In the genomic region with DNA sequence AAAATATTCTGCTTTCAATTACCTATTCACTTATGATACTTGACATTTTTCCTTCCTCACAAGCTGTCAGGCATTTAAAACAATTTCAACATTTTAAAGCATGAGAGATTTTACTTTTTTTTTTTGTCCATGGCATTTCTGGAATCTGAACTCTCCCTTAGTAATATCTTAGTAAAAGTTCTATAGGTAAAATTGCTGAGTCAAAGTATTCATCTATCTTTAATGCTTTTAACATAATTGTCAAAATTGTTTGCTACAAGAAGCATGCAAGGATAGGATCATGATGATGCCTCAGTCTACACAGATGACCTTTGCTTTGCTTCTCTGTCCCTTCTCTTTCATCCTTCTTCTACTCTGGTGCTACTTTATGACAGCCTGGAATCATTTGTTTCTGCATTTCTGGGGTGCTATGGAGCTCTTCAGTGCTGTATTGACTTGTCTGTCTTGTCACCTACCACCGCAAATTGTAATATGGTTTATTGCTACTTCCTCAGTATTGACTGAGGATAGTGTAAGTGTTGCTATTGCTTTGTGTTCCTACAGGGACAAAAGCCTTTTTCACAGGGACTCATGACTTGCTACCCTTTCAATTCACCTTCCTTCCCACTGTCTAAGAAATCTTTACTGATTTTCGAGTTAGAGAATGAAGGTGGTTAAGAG, we compare ENCODE assay signal across 19 cellular contexts.
DNase-seq lines count a peak whose midpoint lies in the region; ATAC-seq, FAIRE-seq and TF ChIP-seq lines count a peak whose summit lies in the region.
"Had no signal": no experiment of that assay in that cellular context is flagged by ENCODE, and none has a peak within 500 bp of the region (broad histone marks: within the 10 kb centered on the region; RNA-seq: fewer than 3 reads in every experiment).

No MANE protein-coding gene starts in this region.

- no peak overlapping the region for H2BK5ac ChIP-seq in H1 (ENCODE audit: low read depth, low read length)

- TF ChIP-seq CTCF in KMS-11 (conservative IDR thresholded peaks at IDR 0.05; ENCODE audit: low read depth, low read length) (no peak), H1 (IDR thresholded peaks at IDR 0.05; ENCODE audit: control extremely low read depth in 1 of 3, insufficient read depth in 1 of 3, low read depth in 1 of 3, low read length in 3 of 3) (no peak)

- H3K4ac ChIP-seq in H1 (replicated peaks; ENCODE audit: insufficient read length, low read depth, low read length), result no peak overlapping the region

- POLR2A ChIA-PET in H1 (lab: Charles Lee; ENCODE audit: partially characterized antibody), result no interaction called here

- no peak overlapping the region for H2BK12ac ChIP-seq in H1 (ENCODE audit: low read depth, low read length)

- H3K79me2 ChIP-seq in KMS-11 (ENCODE audit: insufficient read depth, low read depth) (no peaks in the 10 kb centered on the region), H1 (ENCODE audit: control insufficient read depth in 1 of 2, insufficient read depth in 2 of 2, low read length in 2 of 2) (no peaks in the 10 kb centered on the region)

- H3K9ac ChIP-seq in BLaER1 treated with 17β-estradiol and CSF1 and Interleukin-3, amounts not matched to agents 10 nM and 100 nM, result no peak overlapping the region
- H3K9ac ChIP-seq in KMS-11 (no peak overlapping the region; the same call in 1 of the 2 replicates), H1 (replicated peaks in 1 of 4; ENCODE audit: extremely low read depth in 1 of 4, low read depth in 3 of 4, low read length in 3 of 4) (no peak overlapping the region)

- ATAC-seq in GM18511 (IDR thresholded peaks at IDR 0.05; ENCODE audit: unreplicated experiment), result peak; percentile 14
- ATAC-seq in GM19452 (IDR thresholded peaks at IDR 0.05; ENCODE audit: unreplicated experiment), result no peak
- no peak for ATAC-seq in GM21515 (IDR thresholded peaks at IDR 0.05; ENCODE audit: unreplicated experiment)
- ATAC-seq: WTC11 had no signal

- H3K4me2 ChIP-seq in BLaER1 treated with 17β-estradiol and CSF1 and Interleukin-3, amounts not matched to agents 10 nM and 100 nM, result peak overlapping the region; percentile 4 to 80 (median 62); a peak in 18 of 22 replicates
- H3K4me2 ChIP-seq in KMS-11, result peak overlapping the region; percentile 55
- no peak overlapping the region for H3K4me2 ChIP-seq in H1 (ENCODE audit: insufficient read depth in 1 of 2, low read depth in 2 of 2, low read length in 2 of 2)

- no peak overlapping the region for H4K8ac ChIP-seq in H1 (ENCODE audit: extremely low read depth, insufficient read depth, low read length)

- TF ChIP-seq EP300 in H1 (IDR thresholded peaks at IDR 0.05; ENCODE audit: borderline replicate concordance in 1 of 2, low read depth in 2 of 2, low read length in 2 of 2), result no peak

- DNase-seq in H1 (ENCODE audit: low read depth in 1 of 2, low spot score in 2 of 2), result no peak
- DNase-seq in NCI-H1930 (lab: John Stamatoyannopoulos, UW), result no peak
- no peak for DNase-seq in T1000 (lab: John Stamatoyannopoulos, UW)
- DNase-seq: cerebellar nuclear complex, GF-D8, islet precursor cell, KBM-7, NCI-H1105, NCI-H524 treated with DMSO at 0.1 percent for 48 hours, SHP77 treated with DMSO at 0.1 percent for 48 hours, testis had no signal

- no peaks in the 10 kb centered on the region for H3K36me3 ChIP-seq in BLaER1 treated with 17β-estradiol and CSF1 and Interleukin-3, amounts not matched to agents 10 nM and 100 nM
- H3K36me3 ChIP-seq in KMS-11 (ENCODE audit: insufficient read depth) (no peaks in the 10 kb centered on the region), H1 (ENCODE audit: control insufficient read depth in 2 of 4, insufficient read depth in 4 of 4, low read length in 3 of 4) (no peaks in the 10 kb centered on the region)

- no peak overlapping the region for H2BK120ac ChIP-seq in H1 (replicated peaks; ENCODE audit: low read depth, low read length)

- H3K4me1 ChIP-seq in BLaER1 treated with 17β-estradiol and CSF1 and Interleukin-3, amounts not matched to agents 10 nM and 100 nM, result peaks cover 14 to 23% (median 20%) of the 10 kb centered on the region in 10 experiments; a peak in 19 of 20 replicates
- H3K4me1 ChIP-seq in KMS-11 (ENCODE audit: low read depth, poor library complexity, severe bottlenecking) (peaks cover 12% of the 10 kb centered on the region), H1 (replicated peaks in 1 of 4; ENCODE audit: control insufficient read depth in 3 of 4, insufficient read depth in 4 of 4, low read length in 3 of 4) (no peaks in the 10 kb centered on the region)
- H3K4me1 ChIP-seq: testis had no signal

- no peak for FAIRE-seq in H1 (lab: Jason Lieb, UNC)
- FAIRE-seq: H54 had no signal

- H3K18ac ChIP-seq in H1 (ENCODE audit: extremely low read depth, low read length), result no peak overlapping the region

- no peak overlapping the region for H4K5ac ChIP-seq in H1 (ENCODE audit: insufficient read length, low read depth, low read length)

- no peak overlapping the region for H3K23ac ChIP-seq in H1 (ENCODE audit: insufficient read length)

- TF ChIP-seq RAD21 in H1 (IDR thresholded peaks at IDR 0.05 in 1 of 2, conservative IDR thresholded peaks at IDR 0.05 in 1 of 2; ENCODE audit: low read depth in 2 of 2, low read length in 2 of 2), result no peak

- CTCF ChIA-PET in H1 (lab: Charles Lee; ENCODE audit: partially characterized antibody), result interaction anchor here (0.7 to 1.2 kb wide), 2 partner anchors 16 to 648 kb away, joined by 3 read pairs; no protein-coding TSS in a partner anchor

- no peak overlapping the region for H3K14ac ChIP-seq in H1 (ENCODE audit: insufficient read length)

- 0 out of 22 replicates have a peak overlapping the region, but pooled peaks of 1 of the 11 experiments have one; percentile 17 for H3K27ac ChIP-seq in BLaER1 treated with 17β-estradiol and CSF1 and Interleukin-3, amounts not matched to agents 10 nM and 100 nM
- H3K27ac ChIP-seq in KMS-11, result no peak overlapping the region
- H3K27ac ChIP-seq in H1 (ENCODE audit: low read depth, low read length), result no peak overlapping the region
- H3K27ac ChIP-seq: HL-60, testis had no signal

- H2AFZ ChIP-seq in KMS-11 (ENCODE audit: low read depth), result peak overlapping the region; percentile 36
- H2AFZ ChIP-seq in H1 (ENCODE audit: low read length), result peak overlapping the region; percentile 77; the same call in 1 of the 2 replicates

- no peak overlapping the region for H4K91ac ChIP-seq in H1 (replicated peaks; ENCODE audit: insufficient read length, low read length)

- no peak overlapping the region for H2BK20ac ChIP-seq in H1 (ENCODE audit: low read length)

- H3K56ac ChIP-seq in H1 (replicated peaks; ENCODE audit: insufficient read length, low read depth, low read length), result no peak overlapping the region

- H3K4me3 ChIP-seq in BLaER1 treated with 17β-estradiol and CSF1 and Interleukin-3, amounts not matched to agents 10 nM and 100 nM, result no peak overlapping the region
- no peak overlapping the region for H3K4me3 ChIP-seq in KMS-11 (IDR thresholded peaks at IDR 0.05; ENCODE audit: insufficient read depth, low read depth, low read length)
- no peak overlapping the region for H3K4me3 ChIP-seq in H1 (ENCODE audit: extremely low read depth in 1 of 4, insufficient read depth in 2 of 4, low read depth in 3 of 4, low read length in 4 of 4)
- H3K4me3 ChIP-seq: testis had no signal

- H2AK5ac ChIP-seq in H1 (ENCODE audit: low read depth, low read length), result no peak overlapping the region

- 93% methylated on average over 2 of the region's 2 CpGs; no CpG with 5 or more reads in 1 of the 2 experiments for WGBS in H1 (ENCODE audit: extremely low coverage in 1 of 2, insufficient coverage in 1 of 2, insufficient read length in 1 of 2, insufficient replicate concordance in 2 of 2, low coverage in 1 of 2, low lambda C conversion rate in 2 of 2, missing lambda C conversion rate in 1 of 2), 2 experiments

- TF ChIP-seq POLR2A in H1 (IDR thresholded peaks at IDR 0.05; ENCODE audit: control extremely low read depth in 1 of 2, low read depth in 2 of 2, low read length in 2 of 2), result no peak

- no peaks in the 10 kb centered on the region for H3K79me1 ChIP-seq in H1 (ENCODE audit: low read depth, low read length)

- H3K9me3 ChIP-seq in BLaER1 treated with 17β-estradiol and CSF1 and Interleukin-3, amounts not matched to agents 10 nM and 100 nM (replicated peaks in 1 of 11), result no peaks in the 10 kb centered on the region; a peak in 1 of 22 replicates
- H3K9me3 ChIP-seq in H1 (ENCODE audit: insufficient read depth in 2 of 2, low read depth in 1 of 2, low read length in 1 of 2), result no peaks in the 10 kb centered on the region; a peak in 1 of 4 replicates
- H3K9me3 ChIP-seq: testis had no signal

- H3K23me2 ChIP-seq in H1 (ENCODE audit: low read depth, low read length), result no peaks in the 10 kb centered on the region; the same call in 1 of the 2 replicates

- 0 out of 22 replicates have a peak, but pooled peaks cover 0 to 3% (median 0%) of the 10 kb centered on the region in 11 experiments for H3K27me3 ChIP-seq in BLaER1 treated with 17β-estradiol and CSF1 and Interleukin-3, amounts not matched to agents 10 nM and 100 nM
- H3K27me3 ChIP-seq in KMS-11 (ENCODE audit: insufficient read depth, low read depth) (no peaks in the 10 kb centered on the region), H1 (replicated peaks in 1 of 4; ENCODE audit: control insufficient read depth in 3 of 4, extremely low read depth in 1 of 4, insufficient read depth in 3 of 4, low read length in 3 of 4) (no peaks in the 10 kb centered on the region)
- H3K27me3 ChIP-seq: testis had no signal

- no peak overlapping the region for H2BK15ac ChIP-seq in H1 (ENCODE audit: low read length)

- no peaks in the 10 kb centered on the region for H4K20me1 ChIP-seq in BLaER1 treated with 17β-estradiol and CSF1 and Interleukin-3, amounts not matched to agents 10 nM and 100 nM
- H4K20me1 ChIP-seq in KMS-11 (ENCODE audit: insufficient read depth), result no peaks in the 10 kb centered on the region
- no peaks in the 10 kb centered on the region for H4K20me1 ChIP-seq in H1 (replicated peaks in 1 of 2; ENCODE audit: control insufficient read depth in 1 of 2, insufficient read depth in 2 of 2, low read length in 2 of 2)

TF ChIP-seq in H1, 55 proteins besides CTCF, POLR2A, EP300 and RAD21 (continues in another document):
- TF ChIP-seq TAF7 (optimal IDR thresholded peaks at IDR 0.05; ENCODE audit: borderline replicate concordance, low read depth, low read length), result no peak

Comparison
In these comparisons a context has a peak if more than half of its experiments do, and no peak if none do; other contexts are left out.
1. H3K4me2 ChIP-seq: peak in BLaER1 treated with 17β-estradiol and CSF1 and Interleukin-3, amounts not matched to agents 10 nM and 100 nM (11 of 11) and KMS-11 (single experiment); none in H1 (0 of 2).